Comparison of ENCODE assay signal across 1 cellular context in the genomic region with DNA sequence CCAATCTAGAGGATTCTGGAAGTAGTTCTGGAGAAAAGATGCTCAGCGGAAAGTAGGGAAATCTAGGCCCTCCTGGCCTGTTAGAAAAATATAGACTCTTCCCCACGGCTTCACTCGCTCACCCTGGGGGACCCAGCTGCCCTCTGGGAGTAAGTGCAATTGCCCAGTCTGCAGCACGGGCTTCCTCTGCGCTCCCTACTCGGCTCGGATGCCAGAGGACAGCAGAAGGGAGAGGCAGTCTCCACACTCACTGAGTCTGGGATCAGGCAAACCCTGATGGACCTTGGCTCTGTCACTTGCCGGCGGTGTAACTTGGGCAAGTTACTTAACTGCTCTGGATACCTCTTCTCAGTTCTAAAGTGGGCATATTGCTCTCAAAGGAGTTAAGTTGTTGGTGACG.
TF ChIP-seq lines count a peak whose summit lies in the region.

No MANE protein-coding gene starts in this region.

TF ChIP-seq in GM23338, 12 proteins besides CTCF, POLR2A, EP300 and RAD21 (continued from another document):
- TF ChIP-seq ZNF462 (CRISPR knock-in tag; IDR thresholded peaks at IDR 0.05) (no peak), STAT1 (IDR thresholded peaks at IDR 0.05; ENCODE audit: unreplicated experiment) (no peak), EZH2 (IDR thresholded peaks at IDR 0.05; ENCODE audit: low read depth, unreplicated experiment) (no peak), ZNF331 (CRISPR knock-in tag; IDR thresholded peaks at IDR 0.05; ENCODE audit: low read depth) (no peak), ZNF114 (CRISPR knock-in tag; IDR thresholded peaks at IDR 0.05) (no peak), EZH2phosphoT487 (IDR thresholded peaks at IDR 0.05; ENCODE audit: unreplicated experiment) (no peak), POLR2AphosphoS5 (IDR thresholded peaks at IDR 0.05; ENCODE audit: low read depth) (no peak), ETS1 (IDR thresholded peaks at IDR 0.05) (no peak), CREB1 (CRISPR knock-in tag; IDR thresholded peaks at IDR 0.05; ENCODE audit: low read depth) (no peak)
- TF ChIP-seq, protein P1, sequence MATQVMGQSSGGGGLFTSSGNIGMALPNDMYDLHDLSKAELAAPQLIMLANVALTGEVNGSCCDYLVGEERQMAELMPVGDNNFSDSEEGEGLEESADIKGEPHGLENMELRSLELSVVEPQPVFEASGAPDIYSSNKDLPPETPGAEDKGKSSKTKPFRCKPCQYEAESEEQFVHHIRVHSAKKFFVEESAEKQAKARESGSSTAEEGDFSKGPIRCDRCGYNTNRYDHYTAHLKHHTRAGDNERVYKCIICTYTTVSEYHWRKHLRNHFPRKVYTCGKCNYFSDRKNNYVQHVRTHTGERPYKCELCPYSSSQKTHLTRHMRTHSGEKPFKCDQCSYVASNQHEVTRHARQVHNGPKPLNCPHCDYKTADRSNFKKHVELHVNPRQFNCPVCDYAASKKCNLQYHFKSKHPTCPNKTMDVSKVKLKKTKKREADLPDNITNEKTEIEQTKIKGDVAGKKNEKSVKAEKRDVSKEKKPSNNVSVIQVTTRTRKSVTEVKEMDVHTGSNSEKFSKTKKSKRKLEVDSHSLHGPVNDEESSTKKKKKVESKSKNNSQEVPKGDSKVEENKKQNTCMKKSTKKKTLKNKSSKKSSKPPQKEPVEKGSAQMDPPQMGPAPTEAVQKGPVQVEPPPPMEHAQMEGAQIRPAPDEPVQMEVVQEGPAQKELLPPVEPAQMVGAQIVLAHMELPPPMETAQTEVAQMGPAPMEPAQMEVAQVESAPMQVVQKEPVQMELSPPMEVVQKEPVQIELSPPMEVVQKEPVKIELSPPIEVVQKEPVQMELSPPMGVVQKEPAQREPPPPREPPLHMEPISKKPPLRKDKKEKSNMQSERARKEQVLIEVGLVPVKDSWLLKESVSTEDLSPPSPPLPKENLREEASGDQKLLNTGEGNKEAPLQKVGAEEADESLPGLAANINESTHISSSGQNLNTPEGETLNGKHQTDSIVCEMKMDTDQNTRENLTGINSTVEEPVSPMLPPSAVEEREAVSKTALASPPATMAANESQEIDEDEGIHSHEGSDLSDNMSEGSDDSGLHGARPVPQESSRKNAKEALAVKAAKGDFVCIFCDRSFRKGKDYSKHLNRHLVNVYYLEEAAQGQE (IDR thresholded peaks at IDR 0.05; ENCODE audit: unreplicated experiment): no peak
